ENCODE assay signal across 7 cellular contexts in genomic region chr19:53537523-53538377, GRCh38.
DNase-seq lines count a peak whose midpoint lies in the region; ATAC-seq and TF ChIP-seq lines count a peak whose summit lies in the region.

TSS of gene ZNF331 (plus strand) at chr19:53538145. CDS start at chr19:53569377, 31,232 bp downstream.

- H3K9me3 Mint-ChIP-seq in nephron progenitor cell = no peaks in the 10 kb centered on the region
- peaks cover 4 to 18% of the 10 kb centered on the region in 2 donors for H3K9me3 Mint-ChIP-seq in stimulated activated naive CD8-positive, alpha-beta T cell treated with anti-CD3 and anti-CD28 coated beads, Interleukin-15, amount 100 ng/mL, for 72 hours

- H3K4me3 Mint-ChIP-seq in nephron progenitor cell = peak within 1 kb of the TSS; percentile 92
- H3K4me3 Mint-ChIP-seq in stimulated activated naive CD8-positive, alpha-beta T cell treated with anti-CD3 and anti-CD28 coated beads, Interleukin-15, amount 100 ng/mL, for 72 hours = peak within 1 kb of the TSS; percentile 95 to 99

- peak within 1 kb of the TSS; percentile 97 for H3K9ac ChIP-seq in NT2/D1 (ENCODE audit: insufficient read length, low read depth)

- H3K4me1 Mint-ChIP-seq in nephron progenitor cell = peaks cover 13% of the 10 kb centered on the region
- peaks cover 41% of the 10 kb centered on the region for H3K4me1 Mint-ChIP-seq in stimulated activated naive CD8-positive, alpha-beta T cell treated with anti-CD3 and anti-CD28 coated beads, Interleukin-15, amount 100 ng/mL, for 72 hours

- H3K4me3 ChIP-seq in NT2/D1 (ENCODE audit: insufficient read length, low read depth) (peak within 1 kb of the TSS; percentile 84), fibroblast of pulmonary artery (replicated peaks; ENCODE audit: low read depth, low read length) (peak within 1 kb of the TSS; percentile 64)

- peak; percentile 61 for ATAC-seq in GM18508 (IDR thresholded peaks at IDR 0.05; ENCODE audit: insufficient read depth, unreplicated experiment)
- ATAC-seq in HG02970 (IDR thresholded peaks at IDR 0.05; ENCODE audit: low FRiP score, unreplicated experiment) = peak; percentile 84
- ATAC-seq in stimulated activated naive CD8-positive, alpha-beta T cell treated with anti-CD3 and anti-CD28 coated beads, Interleukin-15, amount 100 ng/mL, for 72 hours = peak; percentile 87

- H3K27ac Mint-ChIP-seq in nephron progenitor cell = peak within 1 kb of the TSS; percentile 94
- peak within 1 kb of the TSS; percentile 97 to 99 for H3K27ac Mint-ChIP-seq in stimulated activated naive CD8-positive, alpha-beta T cell treated with anti-CD3 and anti-CD28 coated beads, Interleukin-15, amount 100 ng/mL, for 72 hours

- H3K36me3 Mint-ChIP-seq in nephron progenitor cell (ENCODE audit: low read depth) = peaks cover 23% of the 10 kb centered on the region

- H3K27me3 Mint-ChIP-seq in nephron progenitor cell (ENCODE audit: low read depth, poor library complexity) = peaks cover 8% of the 10 kb centered on the region
- no peaks in the 10 kb centered on the region for H3K27me3 Mint-ChIP-seq in stimulated activated naive CD8-positive, alpha-beta T cell treated with anti-CD3 and anti-CD28 coated beads, Interleukin-15, amount 100 ng/mL, for 72 hours

- H3K4me1 ChIP-seq in NT2/D1 (ENCODE audit: insufficient read depth, insufficient read length) = no peaks in the 10 kb centered on the region

- peaks cover 27% of the 10 kb centered on the region for H3K36me3 ChIP-seq in NT2/D1 (ENCODE audit: insufficient read depth, insufficient read length, low read length)

- H3K9me3 ChIP-seq in NT2/D1 (ENCODE audit: insufficient read depth, low read length) = no peaks in the 10 kb centered on the region

- TF ChIP-seq CTCF in fibroblast of pulmonary artery (IDR thresholded peaks at IDR 0.05; ENCODE audit: low read length, missing control alignments) (peak; percentile 27), nephron progenitor cell (IDR thresholded peaks at IDR 0.05) (peak; percentile 8)

- DNase-seq in NT2/D1 (ENCODE audit: low read depth, low spot score) = peak; percentile 43
- peak; percentile 66 to 86 for DNase-seq in activated T-helper 1 cell treated with anti-CD3 and anti-CD28 coated beads, Interleukin-2, amount 50 U/mL, for 16 hours (ENCODE audit: low read depth in 1 of 2, low spot score in 1 of 2)
- DNase-seq in fibroblast of pulmonary artery (ENCODE audit: low read depth) = peak; percentile 85
- DNase-seq in nephron progenitor cell = peak; percentile 75
- DNase-seq in stimulated activated naive CD8-positive, alpha-beta T cell treated with anti-CD3 and anti-CD28 coated beads, Interleukin-15, amount 100 ng/mL, for 72 hours = peak; percentile 87 to 89

- H3K27me3 ChIP-seq in NT2/D1 (ENCODE audit: insufficient read depth, insufficient read length) = no peaks in the 10 kb centered on the region

Comparison
In these comparisons a context has a peak if more than half of its experiments do, and no peak if none do; other contexts are left out.
1. Peak in every context shown above with its lines: DNase-seq, ATAC-seq and H3K4me3 ChIP-seq.